In the genomic region with DNA sequence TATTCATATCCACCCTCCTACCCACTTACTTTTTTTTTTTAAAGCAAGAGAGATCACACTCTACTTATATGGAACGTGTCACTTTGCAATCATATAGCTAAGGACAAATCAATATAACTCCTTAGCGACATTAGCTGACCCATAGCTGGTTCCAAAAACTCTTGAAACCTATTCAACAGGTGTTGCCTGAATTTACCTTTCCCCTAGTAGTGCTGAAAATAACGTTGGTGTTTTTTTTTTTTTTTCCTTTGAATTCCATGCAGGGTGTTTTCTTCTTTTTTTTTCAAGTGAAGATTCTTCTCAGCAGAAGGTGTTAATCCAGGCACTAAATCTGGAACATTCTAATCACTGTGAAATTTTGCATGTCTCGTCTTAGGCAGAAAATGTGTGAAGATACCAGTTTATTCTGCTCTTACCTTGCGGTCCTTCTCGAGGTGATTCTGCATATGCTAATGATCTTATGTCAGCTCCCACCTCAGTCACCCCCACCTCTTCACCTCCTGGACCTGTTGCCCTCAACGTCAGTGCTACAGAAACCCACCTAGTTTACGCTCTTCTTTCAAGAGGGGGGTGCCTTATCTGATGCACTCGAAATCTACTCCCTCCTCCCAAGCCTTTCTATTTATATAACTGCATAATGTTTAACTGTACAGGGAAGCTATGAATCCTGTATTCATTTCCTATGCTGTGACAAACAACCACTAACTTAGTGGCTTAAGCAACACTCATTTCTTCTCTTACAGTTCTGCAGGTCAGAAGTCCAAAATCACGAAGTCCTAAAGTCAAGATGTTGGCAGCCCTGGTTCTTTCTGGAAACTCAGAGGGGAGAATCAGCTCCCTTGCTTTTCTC, we compare ENCODE assay signal across 1 cellular context.
TF ChIP-seq lines count a peak whose summit lies in the region.

No MANE protein-coding gene starts in this region.

TF ChIP-seq in A549, 52 proteins besides CTCF, POLR2A, EP300 and RAD21:
- TF ChIP-seq, protein P1, sequence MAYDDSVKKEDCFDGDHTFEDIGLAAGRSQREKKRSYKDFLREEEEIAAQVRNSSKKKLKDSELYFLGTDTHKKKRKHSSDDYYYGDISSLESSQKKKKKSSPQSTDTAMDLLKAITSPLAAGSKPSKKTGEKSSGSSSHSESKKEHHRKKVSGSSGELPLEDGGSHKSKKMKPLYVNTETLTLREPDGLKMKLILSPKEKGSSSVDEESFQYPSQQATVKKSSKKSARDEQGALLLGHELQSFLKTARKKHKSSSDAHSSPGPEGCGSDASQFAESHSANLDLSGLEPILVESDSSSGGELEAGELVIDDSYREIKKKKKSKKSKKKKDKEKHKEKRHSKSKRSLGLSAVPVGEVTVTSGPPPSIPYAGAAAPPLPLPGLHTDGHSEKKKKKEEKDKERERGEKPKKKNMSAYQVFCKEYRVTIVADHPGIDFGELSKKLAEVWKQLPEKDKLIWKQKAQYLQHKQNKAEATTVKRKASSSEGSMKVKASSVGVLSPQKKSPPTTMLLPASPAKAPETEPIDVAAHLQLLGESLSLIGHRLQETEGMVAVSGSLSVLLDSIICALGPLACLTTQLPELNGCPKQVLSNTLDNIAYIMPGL (CRISPR knock-in tag; IDR thresholded peaks at IDR 0.05; ENCODE audit: borderline replicate concordance): no peak
- TF ChIP-seq KDM5A (IDR thresholded peaks at IDR 0.05) (no peak), CBX8 (IDR thresholded peaks at IDR 0.05) (no peak), EHF (CRISPR knock-in tag; IDR thresholded peaks at IDR 0.05) (no peak), MYC (IDR thresholded peaks at IDR 0.05; ENCODE audit: borderline replicate concordance, low read length) (no peak), RFX5 (IDR thresholded peaks at IDR 0.05) (no peak), RARB (CRISPR knock-in tag; IDR thresholded peaks at IDR 0.05) (no peak)
- TF ChIP-seq, protein P2, sequence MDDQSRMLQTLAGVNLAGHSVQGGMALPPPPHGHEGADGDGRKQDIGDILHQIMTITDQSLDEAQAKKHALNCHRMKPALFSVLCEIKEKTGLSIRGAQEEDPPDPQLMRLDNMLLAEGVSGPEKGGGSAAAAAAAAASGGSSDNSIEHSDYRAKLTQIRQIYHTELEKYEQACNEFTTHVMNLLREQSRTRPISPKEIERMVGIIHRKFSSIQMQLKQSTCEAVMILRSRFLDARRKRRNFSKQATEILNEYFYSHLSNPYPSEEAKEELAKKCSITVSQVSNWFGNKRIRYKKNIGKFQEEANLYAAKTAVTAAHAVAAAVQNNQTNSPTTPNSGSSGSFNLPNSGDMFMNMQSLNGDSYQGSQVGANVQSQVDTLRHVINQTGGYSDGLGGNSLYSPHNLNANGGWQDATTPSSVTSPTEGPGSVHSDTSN (IDR thresholded peaks at IDR 0.05): no peak
- TF ChIP-seq, protein P3, sequence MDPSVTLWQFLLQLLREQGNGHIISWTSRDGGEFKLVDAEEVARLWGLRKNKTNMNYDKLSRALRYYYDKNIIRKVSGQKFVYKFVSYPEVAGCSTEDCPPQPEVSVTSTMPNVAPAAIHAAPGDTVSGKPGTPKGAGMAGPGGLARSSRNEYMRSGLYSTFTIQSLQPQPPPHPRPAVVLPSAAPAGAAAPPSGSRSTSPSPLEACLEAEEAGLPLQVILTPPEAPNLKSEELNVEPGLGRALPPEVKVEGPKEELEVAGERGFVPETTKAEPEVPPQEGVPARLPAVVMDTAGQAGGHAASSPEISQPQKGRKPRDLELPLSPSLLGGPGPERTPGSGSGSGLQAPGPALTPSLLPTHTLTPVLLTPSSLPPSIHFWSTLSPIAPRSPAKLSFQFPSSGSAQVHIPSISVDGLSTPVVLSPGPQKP (IDR thresholded peaks at IDR 0.05; ENCODE audit: low read depth, low read length): no peak
